ENCODE assay signal across 8 cellular contexts in genomic region chr6:143536461-143536865, GRCh38. TPM values are rescaled to one million over a fixed set of nuclear protein-coding genes. Genes with fewer than 3 reads are reported as not detected.
DNase-seq lines count a peak whose midpoint lies in the region; ATAC-seq and TF ChIP-seq lines count a peak whose summit lies in the region.

No MANE protein-coding gene starts in this region.

- no peak for DNase-seq in AG04449 (ENCODE audit: low read depth, low spot score)
- DNase-seq in RKO (ENCODE audit: low spot score) = peak; percentile 57
- DNase-seq in activated effector memory CD4-positive, alpha-beta T cell treated with anti-CD3 and anti-CD28 coated beads, Interleukin-2, amount 50 U/mL, for 16 hours = peak; percentile 84
- DNase-seq in glutamatergic neuron = peak; percentile 34
- peak; percentile 86 for DNase-seq in posterior vena cava (ENCODE audit: low spot score)
- no peak for DNase-seq in NCI-H187 treated with DMSO at 0.1 percent for 48 hours (lab: John Stamatoyannopoulos, UW)

- H3K9me3 Mint-ChIP-seq in glutamatergic neuron (ENCODE audit: unreplicated experiment) = no peaks in the 10 kb centered on the region

- ATAC-seq in GM19023 (IDR thresholded peaks at IDR 0.05; ENCODE audit: unreplicated experiment) (peak; percentile 74), HG03159 (IDR thresholded peaks at IDR 0.05; ENCODE audit: unreplicated experiment) (peak; percentile 52)

- H3K27me3 Mint-ChIP-seq in glutamatergic neuron (ENCODE audit: unreplicated experiment) = peaks cover 6% of the 10 kb centered on the region

- H3K4me3 Mint-ChIP-seq in glutamatergic neuron (ENCODE audit: unreplicated experiment) = peak overlapping the region; percentile 78

- TF ChIP-seq CTCF in AG04449 (IDR thresholded peaks at IDR 0.05; ENCODE audit: insufficient read depth, low read length, missing control alignments) (no peak), glutamatergic neuron (IDR thresholded peaks at IDR 0.05; ENCODE audit: partially characterized antibody, unreplicated experiment) (no peak)

- no peaks in the 10 kb centered on the region for H3K36me3 Mint-ChIP-seq in glutamatergic neuron (ENCODE audit: unreplicated experiment)

- POLR2A ChIA-PET in AG04449 (lab: Yijun Ruan, JAX) = interaction anchor here (1.0 kb wide), 2 partner anchors 20 to 472 kb away, joined by 4 to 5 read pairs; partner anchors contain the start of gene PLAGL1

- CTCF ChIA-PET in AG04449 (lab: Yijun Ruan, JAX) = interaction anchor here (0.9 to 2.0 kb wide), 4 partner anchors 9 to 477 kb away, joined by 3 to 11 read pairs (median 4); no protein-coding TSS in a partner anchor

- no peak overlapping the region for H3K27ac Mint-ChIP-seq in glutamatergic neuron (ENCODE audit: unreplicated experiment)

- intact Hi-C loops in posterior vena cava (cut with DNase I) = no loop called here

- H3K4me1 Mint-ChIP-seq in glutamatergic neuron (ENCODE audit: low read depth, unreplicated experiment) = no peaks in the 10 kb centered on the region

- H3K4me3 ChIP-seq in AG04449 (ENCODE audit: low read depth, low read length) = peak overlapping the region; percentile 65

RNA-seq across cellular contexts. Expression of gene FUCA2, which starts 24.9 kb away (rescaled TPM):
- total RNA-seq in glutamatergic neuron (ENCODE audit: unreplicated experiment) (19.2 TPM), posterior vena cava (10 to 100 TPM; 41.4 to 49.6 TPM)

Comparison
In these comparisons a context has a peak if more than half of its experiments do, and no peak if none do; other contexts are left out.
1. DNase-seq: peak in RKO (single experiment), activated effector memory CD4-positive, alpha-beta T cell treated with anti-CD3 and anti-CD28 coated beads, Interleukin-2, amount 50 U/mL, for 16 hours (single experiment), glutamatergic neuron (single experiment) and posterior vena cava (single experiment); none in AG04449 (single experiment) and NCI-H187 treated with DMSO at 0.1 percent for 48 hours (single experiment).